1 cellular context compared by ENCODE assay signal in genomic region chr20:43189614-43190331, GRCh38.
TF ChIP-seq lines count a peak whose summit lies in the region.

Gene PTPRT (minus strand): TSS chr20:43189906. CDS start chr20:43189733, 173 bp downstream.

TF ChIP-seq in neural cell, 6 proteins besides CTCF, POLR2A, EP300 and RAD21 (continued from another document):
- TF ChIP-seq REST (IDR thresholded peaks at IDR 0.05; ENCODE audit: borderline replicate concordance) (no peak), POLR2AphosphoS5 (IDR thresholded peaks at IDR 0.05) (peak; percentile 19), TAF1 (IDR thresholded peaks at IDR 0.05; ENCODE audit: low read depth) (no peak)
